8 cellular contexts compared by ENCODE assay signal in genomic region chr11:67401495-67402191, GRCh38. TPM values are rescaled to one million over a fixed set of nuclear protein-coding genes. Genes with fewer than 3 reads are reported as not detected.
DNase-seq lines count a peak whose midpoint lies in the region; ATAC-seq and TF ChIP-seq lines count a peak whose summit lies in the region.

PPP1CA (minus strand) TSS chr11:67401858; CDS start chr11:67401782, 76 bp downstream.

- H3K4me3 Mint-ChIP-seq in HFFc6, result peak within 1 kb of the TSS; percentile 87
- peak within 1 kb of the TSS; percentile 78 for H3K4me3 Mint-ChIP-seq in osteocyte (ENCODE audit: unreplicated experiment)

- whole genome bisulfite sequencing in testis, 2 donors, result 0 to 1% methylated on average over 4 to 39 of the region's 73 CpGs

- TF ChIP-seq CTCF in HFFc6 (IDR thresholded peaks at IDR 0.05) (peak; percentile 76), osteocyte (IDR thresholded peaks at IDR 0.05) (peak; percentile 65), testis (IDR thresholded peaks at IDR 0.05) (peak in 2 of 3 experiments; percentile 2 to 68)

- peak within 1 kb of the TSS; percentile 85 to 92 for H3K27ac ChIP-seq in testis

- intact Hi-C loops in testis (cut with DNase I; ENCODE audit: low total_unique reads), result loop anchor here (10.0 kb wide), 1 partner anchor 83 kb away; the partner anchor contains the start of gene AIP

- peak within 1 kb of the TSS; percentile 78 for H3K4me3 ChIP-seq in GM08714 (ENCODE audit: low read length)
- H3K4me3 ChIP-seq in testis, result peak within 1 kb of the TSS; percentile 88 to 93

- H3K36me3 Mint-ChIP-seq in HFFc6 (ENCODE audit: low read depth), result peaks cover 7% of the 10 kb centered on the region; the same call in 1 of the 2 replicates
- peaks cover 22 to 43% of the 10 kb centered on the region in 2 donors for H3K36me3 Mint-ChIP-seq in activated naive CD4-positive, alpha-beta T cell treated with anti-CD3 and anti-CD28 coated beads, Interleukin-2, amount 50 U/mL, for 72 hours
- H3K36me3 Mint-ChIP-seq in osteocyte (ENCODE audit: unreplicated experiment), result peaks cover 14% of the 10 kb centered on the region

- peak; percentile 79 for DNase-seq in HFFc6
- DNase-seq in NCI-H1092 (lab: John Stamatoyannopoulos, UW), result peak; percentile 90
- DNase-seq in SKM-1 treated with dmso at 0.1 percent for 144 hours (lab: John Stamatoyannopoulos, UW; ENCODE audit: unreplicated experiment), result peak; percentile 90
- DNase-seq in activated naive CD4-positive, alpha-beta T cell treated with anti-CD3 and anti-CD28 coated beads, Interleukin-2, amount 50 U/mL, for 72 hours (ENCODE audit: low spot score in 2 of 2), result peak; percentile 93 to 94
- peak; percentile 93 for DNase-seq in glomerular visceral epithelial cell (ENCODE audit: extremely low spot score)
- peak; percentile 98 for DNase-seq in osteocyte (ENCODE audit: extremely low spot score, unreplicated experiment)
- DNase-seq in testis, result peak; percentile 92

- peaks cover 9% of the 10 kb centered on the region for H3K4me1 Mint-ChIP-seq in HFFc6 (ENCODE audit: low read depth)
- H3K4me1 Mint-ChIP-seq in osteocyte (ENCODE audit: unreplicated experiment), result peaks cover 21% of the 10 kb centered on the region

- H3K9me3 ChIP-seq in testis, result no peaks in the 10 kb centered on the region

- peak within 1 kb of the TSS; percentile 74 for H3K27ac Mint-ChIP-seq in HFFc6
- H3K27ac Mint-ChIP-seq in activated naive CD4-positive, alpha-beta T cell treated with anti-CD3 and anti-CD28 coated beads, Interleukin-2, amount 50 U/mL, for 72 hours, result peak within 1 kb of the TSS; percentile 79 to 92
- H3K27ac Mint-ChIP-seq in osteocyte (ENCODE audit: unreplicated experiment), result peak within 1 kb of the TSS; percentile 84

- peaks cover 16% of the 10 kb centered on the region for H3K4me1 ChIP-seq in testis

- H3K27me3 Mint-ChIP-seq in HFFc6 (ENCODE audit: insufficient read depth) (no peaks in the 10 kb centered on the region), osteocyte (ENCODE audit: unreplicated experiment) (no peaks in the 10 kb centered on the region)

- peak; percentile 73 to 81 for ATAC-seq in activated naive CD4-positive, alpha-beta T cell treated with anti-CD3 and anti-CD28 coated beads, Interleukin-2, amount 50 U/mL, for 72 hours

- H3K36me3 ChIP-seq in testis (ENCODE audit: low read depth, missing control alignments), result no peaks in the 10 kb centered on the region

- H3K27me3 ChIP-seq in testis, result no peaks in the 10 kb centered on the region

- no peak for TF ChIP-seq POLR2A in testis (IDR thresholded peaks at IDR 0.05)

- H3K9me3 Mint-ChIP-seq in HFFc6 (no peaks in the 10 kb centered on the region), osteocyte (ENCODE audit: unreplicated experiment) (no peaks in the 10 kb centered on the region)
- no peaks in the 10 kb centered on the region for H3K9me3 Mint-ChIP-seq in activated naive CD4-positive, alpha-beta T cell treated with anti-CD3 and anti-CD28 coated beads, Interleukin-2, amount 50 U/mL, for 72 hours

RNA-seq across cellular contexts. Expression of gene PPP1CA, which starts in this region (rescaled TPM):
- total RNA-seq in HFFc6 (2021; fragmentation: NEBNext Ultra II Directional; extraction: Animal tissue kit (Norgen Biotek cat#: 25700)), result 100 to 1,000 TPM; 162 to 191 (median 180) TPM
- 100 to 1,000 TPM; 238 to 253 TPM for total RNA-seq in activated naive CD4-positive, alpha-beta T cell treated with anti-CD3 and anti-CD28 coated beads, Interleukin-2, amount 50 U/mL, for 72 hours
- 132 and 140 TPM in 2 replicates for total RNA-seq in osteocyte
- 100 to 1,000 TPM; 100 to 129 TPM for total RNA-seq in testis
- polyA plus RNA-seq in testis (ENCODE audit: insufficient read depth, low read depth, low replicate concordance), result 79.7 TPM

Comparison
In these comparisons a context has a peak if more than half of its experiments do, and no peak if none do; other contexts are left out.
1. Peak in every context shown above with its lines: DNase-seq, ATAC-seq, H3K4me3 ChIP-seq and H3K27ac ChIP-seq.